ENCODE assay signal across 15 cellular contexts in genomic region chr5:172129174-172129764, GRCh38. TPM values are rescaled to one million over a fixed set of nuclear protein-coding genes. Genes with fewer than 3 reads are reported as not detected.
DNase-seq lines count a peak whose midpoint lies in the region; ATAC-seq and TF ChIP-seq lines count a peak whose summit lies in the region.
"Had no signal": no experiment of that assay in that cellular context is flagged by ENCODE, and none has a peak within 500 bp of the region (broad histone marks: within the 10 kb centered on the region; RNA-seq: fewer than 3 reads in every experiment).

No MANE protein-coding gene starts in this region.

- H3K27me3 Mint-ChIP-seq in stimulated activated naive CD8-positive, alpha-beta T cell treated with anti-CD3 and anti-CD28 coated beads, Interleukin-15, Interleukin-2, amounts not matched to agents 100 ng/mL and 50 ng/mL, for 24 hours: no peaks in the 10 kb centered on the region
- H3K27me3 Mint-ChIP-seq in activated naive CD8-positive, alpha-beta T cell: no peaks in the 10 kb centered on the region

- no peak for DNase-seq in stimulated activated naive CD8-positive, alpha-beta T cell treated with anti-CD3 and anti-CD28 coated beads, Interleukin-15, Interleukin-2, amounts not matched to agents 100 U/mL and 50 U/mL, for 24 hours
- DNase-seq in mucosa of descending colon (no peak), NCI-H2196 treated with DMSO at 0.1 percent for 48 hours (lab: John Stamatoyannopoulos, UW; ENCODE audit: unreplicated experiment) (no peak), NCI-H2029 (lab: John Stamatoyannopoulos, UW) (no peak)
- DNase-seq in effector CD8-positive, alpha-beta T cell (lab: John Stamatoyannopoulos, UW): no peak
- DNase-seq: endodermal cell, foreskin keratinocyte, NCI-H1694, NCI-H510A, small intestine, substantia nigra had no signal

- peaks cover 48% of the 10 kb centered on the region for H3K4me1 Mint-ChIP-seq in stimulated activated naive CD8-positive, alpha-beta T cell treated with anti-CD3 and anti-CD28 coated beads, Interleukin-15, Interleukin-2, amounts not matched to agents 100 ng/mL and 50 ng/mL, for 24 hours (ENCODE audit: low read depth)
- H3K4me1 Mint-ChIP-seq in activated naive CD8-positive, alpha-beta T cell (ENCODE audit: low read depth): peaks cover 56% of the 10 kb centered on the region
- H3K4me1 Mint-ChIP-seq: endodermal cell, WTC11 had no signal

- no peaks in the 10 kb centered on the region for H3K36me3 ChIP-seq in mucosa of descending colon (ENCODE audit: low read depth)

- no peaks in the 10 kb centered on the region for H3K9me3 ChIP-seq in mucosa of descending colon

- H3K27ac Mint-ChIP-seq in stimulated activated naive CD8-positive, alpha-beta T cell treated with anti-CD3 and anti-CD28 coated beads, Interleukin-15, Interleukin-2, amounts not matched to agents 100 ng/mL and 50 ng/mL, for 24 hours: peak overlapping the region; percentile 68
- H3K27ac Mint-ChIP-seq in activated naive CD8-positive, alpha-beta T cell: peak overlapping the region; percentile 89
- H3K27ac Mint-ChIP-seq: activated T-helper 1 cell treated with anti-CD3 and anti-CD28 coated beads, Interleukin-12 subunit alpha, Interleukin-12 subunit beta, Interleukin-2, Interleukin-4 antibody, amounts not matched to agents 30 ng/mL and 10 ng/mL and 1 ng/mL, durations not matched to agents 14 hours and 24 hours and 36 hours; endodermal cell; WTC11 had no signal

- H3K4me1 ChIP-seq in mucosa of descending colon (ENCODE audit: low read depth): no peaks in the 10 kb centered on the region

- TF ChIP-seq CTCF in mucosa of descending colon (IDR thresholded peaks at IDR 0.05): no peak

- no peak overlapping the region for H3K4me3 ChIP-seq in mucosa of descending colon

- no peaks in the 10 kb centered on the region for H3K9me3 Mint-ChIP-seq in stimulated activated naive CD8-positive, alpha-beta T cell treated with anti-CD3 and anti-CD28 coated beads, Interleukin-15, Interleukin-2, amounts not matched to agents 100 ng/mL and 50 ng/mL, for 24 hours
- H3K9me3 Mint-ChIP-seq in activated naive CD8-positive, alpha-beta T cell (ENCODE audit: low read depth): no peaks in the 10 kb centered on the region
- H3K9me3 Mint-ChIP-seq: activated T-helper 1 cell treated with anti-CD3 and anti-CD28 coated beads, Interleukin-12 subunit alpha, Interleukin-12 subunit beta, Interleukin-2, Interleukin-4 antibody, amounts not matched to agents 30 ng/mL and 10 ng/mL and 1 ng/mL, durations not matched to agents 14 hours and 24 hours and 36 hours; endodermal cell had no signal

- H3K4me3 Mint-ChIP-seq in stimulated activated naive CD8-positive, alpha-beta T cell treated with anti-CD3 and anti-CD28 coated beads, Interleukin-15, Interleukin-2, amounts not matched to agents 100 ng/mL and 50 ng/mL, for 24 hours: no peak overlapping the region
- no peak overlapping the region for H3K4me3 Mint-ChIP-seq in activated naive CD8-positive, alpha-beta T cell
- H3K4me3 Mint-ChIP-seq: activated T-helper 1 cell treated with anti-CD3 and anti-CD28 coated beads, Interleukin-12 subunit alpha, Interleukin-12 subunit beta, Interleukin-2, Interleukin-4 antibody, amounts not matched to agents 30 ng/mL and 10 ng/mL and 1 ng/mL, durations not matched to agents 14 hours and 24 hours and 36 hours; endodermal cell; WTC11 had no signal

- intact Hi-C loops in mucosa of descending colon (cut with DNase I, micrococcal nuclease): no loop called here

- peaks cover 57% of the 10 kb centered on the region for H3K36me3 Mint-ChIP-seq in stimulated activated naive CD8-positive, alpha-beta T cell treated with anti-CD3 and anti-CD28 coated beads, Interleukin-15, Interleukin-2, amounts not matched to agents 100 ng/mL and 50 ng/mL, for 24 hours (ENCODE audit: low read depth)
- peaks cover 11% of the 10 kb centered on the region for H3K36me3 Mint-ChIP-seq in activated naive CD8-positive, alpha-beta T cell
- H3K36me3 Mint-ChIP-seq: WTC11 had no signal

- ATAC-seq in stimulated activated naive CD8-positive, alpha-beta T cell treated with anti-CD3 and anti-CD28 coated beads, Interleukin-15, Interleukin-2, amounts not matched to agents 100 U/mL and 50 U/mL, for 24 hours: no peak
- peak; percentile 37 for ATAC-seq in mucosa of descending colon
- ATAC-seq: foreskin keratinocyte, WTC11 had no signal

RNA-seq across cellular contexts. Expression of gene STK10, which starts 58.8 kb away (rescaled TPM):
- 10 to 100 TPM; 22.7 to 36.3 (median 29.9) TPM for total RNA-seq in mucosa of descending colon
